ENCODE assay signal across 1 cellular context in genomic region chr22:37340331-37341262, GRCh38.
TF ChIP-seq lines count a peak whose summit lies in the region.

No MANE protein-coding gene starts in this region.

TF ChIP-seq in HCT116, 20 proteins besides CTCF, POLR2A, EP300 and RAD21 (continued from another document):
- no peak for TF ChIP-seq YY1 (IDR thresholded peaks at IDR 0.05; ENCODE audit: extremely low read depth, insufficient replicate concordance, low read depth, low read length)
